Comparison of ENCODE assay signal across 24 cellular contexts in genomic region chr1:222306011-222306410, GRCh38.
"Had no signal": no experiment of that assay in that cellular context is flagged by ENCODE, and none has a peak within 500 bp of the region (broad histone marks: within the 10 kb centered on the region; RNA-seq: fewer than 3 reads in every experiment).

No MANE protein-coding gene starts in this region.

- H3K36me3 ChIP-seq: colonic mucosa, esophagus muscularis mucosa, esophagus squamous epithelium, gastrocnemius medialis, gastroesophageal sphincter, heart left ventricle, heart right ventricle had no signal

- H3K27me3 ChIP-seq: colonic mucosa, esophagus muscularis mucosa, esophagus squamous epithelium, foreskin keratinocyte, gastrocnemius medialis, gastroesophageal sphincter, heart left ventricle had no signal

- H3K4me3 Mint-ChIP-seq: dendritic cell treated with granulocyte-macrophage colony-stimulating factor and Interleukin-4, amounts not matched to agents 40 ng/mL and 50 ng/mL, for 4 days; effector memory CD8-positive, alpha-beta T cell; endodermal cell had no signal

- H3K27ac ChIP-seq: colonic mucosa, coronary artery, dorsolateral prefrontal cortex, epithelial cell of prostate, esophagus muscularis mucosa, esophagus squamous epithelium, foreskin keratinocyte, gastrocnemius medialis, gastroesophageal sphincter, heart left ventricle, heart right ventricle had no signal

- H3K4me1 ChIP-seq: colonic mucosa, esophagus muscularis mucosa, esophagus squamous epithelium, foreskin keratinocyte, gastrocnemius medialis, gastroesophageal sphincter had no signal

- DNase-seq: colonic mucosa; cortex of kidney; dermis blood vessel endothelial cell; dorsolateral prefrontal cortex; effector CD4-positive, alpha-beta T cell; effector CD8-positive, alpha-beta T cell; effector memory CD4-positive, alpha-beta T cell; effector memory CD8-positive, alpha-beta T cell; endodermal cell; erythroblast; esophagus squamous epithelium; foreskin fibroblast; foreskin keratinocyte; foreskin melanocyte; gastrocnemius medialis; glutamatergic neuron; head of caudate nucleus; heart left ventricle; heart right ventricle had no signal

- H3K9me3 Mint-ChIP-seq: dendritic cell treated with granulocyte-macrophage colony-stimulating factor and Interleukin-4, amounts not matched to agents 40 ng/mL and 50 ng/mL, for 4 days; effector memory CD8-positive, alpha-beta T cell; endodermal cell had no signal

- H3K27ac Mint-ChIP-seq: dendritic cell treated with granulocyte-macrophage colony-stimulating factor and Interleukin-4, amounts not matched to agents 40 ng/mL and 50 ng/mL, for 4 days; effector memory CD8-positive, alpha-beta T cell; endodermal cell had no signal

- H3K4me3 ChIP-seq: colonic mucosa, coronary artery, dorsolateral prefrontal cortex, esophagus muscularis mucosa, esophagus squamous epithelium, gastrocnemius medialis, gastroesophageal sphincter, heart left ventricle, heart right ventricle had no signal

- H3K4me1 Mint-ChIP-seq: endodermal cell had no signal

- H3K27me3 Mint-ChIP-seq: dendritic cell treated with granulocyte-macrophage colony-stimulating factor and Interleukin-4, amounts not matched to agents 40 ng/mL and 50 ng/mL, for 4 days had no signal

- H3K9me3 ChIP-seq: colonic mucosa, esophagus muscularis mucosa, esophagus squamous epithelium, gastrocnemius medialis, gastroesophageal sphincter, heart left ventricle, heart right ventricle had no signal
